In the genomic region with DNA sequence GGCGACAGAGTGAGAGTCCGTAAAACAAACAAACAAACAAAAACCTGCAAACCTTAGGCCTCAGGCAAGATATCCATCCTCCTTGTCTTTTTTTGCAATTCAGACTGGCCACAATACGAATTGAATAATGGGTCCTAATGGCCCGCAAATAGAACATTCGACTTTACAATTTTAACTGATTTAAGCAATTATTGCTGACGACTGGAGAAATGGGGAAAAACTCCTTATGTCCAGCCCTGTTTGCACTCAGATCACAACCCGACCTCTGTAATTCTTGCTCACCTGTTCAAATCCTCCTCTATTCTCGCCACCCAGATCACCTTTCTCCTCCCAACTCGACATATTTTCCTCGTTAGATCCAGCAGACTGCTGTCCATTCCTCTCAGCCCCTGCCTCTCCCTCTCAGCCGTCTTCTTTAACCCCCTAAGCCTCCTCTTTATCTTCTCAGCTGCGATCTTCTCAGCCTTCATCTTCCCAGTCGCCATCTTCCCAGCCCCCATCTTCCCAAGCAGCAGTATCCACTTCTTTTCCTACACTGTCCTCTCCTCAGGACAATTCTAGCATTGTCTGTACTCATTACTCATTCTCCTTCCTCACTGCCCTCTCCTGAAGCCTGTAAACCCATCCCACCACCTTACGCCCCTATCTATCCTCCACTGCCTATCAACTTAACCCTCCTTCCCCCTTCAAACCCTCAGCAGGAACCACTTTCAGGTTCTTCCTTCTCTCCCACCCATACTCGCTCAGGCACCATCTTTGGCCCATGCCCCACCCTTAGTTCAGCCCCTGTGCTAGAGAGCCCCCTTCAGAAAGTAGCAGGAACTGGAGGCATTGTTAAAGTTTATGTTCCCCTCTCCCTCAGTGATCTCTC, we compare ENCODE assay signal across 1 cellular context.
TF ChIP-seq lines count a peak whose summit lies in the region.

No MANE protein-coding gene starts in this region.

TF ChIP-seq in HCT116, 20 proteins besides CTCF, POLR2A, EP300 and RAD21:
- TF ChIP-seq EZH2phosphoT487 (IDR thresholded peaks at IDR 0.05; ENCODE audit: borderline replicate concordance) (no peak), JUND (IDR thresholded peaks at IDR 0.05) (no peak), ZNF274 (IDR thresholded peaks at IDR 0.05; ENCODE audit: low read depth, low read length) (no peak), YY1 (IDR thresholded peaks at IDR 0.05; ENCODE audit: extremely low read depth, insufficient replicate concordance, low read depth, low read length) (no peak), POLR2AphosphoS5 (IDR thresholded peaks at IDR 0.05; ENCODE audit: low read depth, low read length) (no peak), ZFX (IDR thresholded peaks at IDR 0.05) (no peak), SRF (IDR thresholded peaks at IDR 0.05; ENCODE audit: low read depth) (no peak), EZH2 (IDR thresholded peaks at IDR 0.05) (no peak)
- TF ChIP-seq, protein P1, sequence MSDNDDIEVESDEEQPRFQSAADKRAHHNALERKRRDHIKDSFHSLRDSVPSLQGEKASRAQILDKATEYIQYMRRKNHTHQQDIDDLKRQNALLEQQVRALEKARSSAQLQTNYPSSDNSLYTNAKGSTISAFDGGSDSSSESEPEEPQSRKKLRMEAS (IDR thresholded peaks at IDR 0.05) = no peak
